Comparison of ENCODE assay signal across 24 cellular contexts in genomic region chr6:6564154-6564553, GRCh38. TPM values are rescaled to one million over a fixed set of nuclear protein-coding genes. Genes with fewer than 3 reads are reported as not detected.
DNase-seq lines count a peak whose midpoint lies in the region; ATAC-seq, FAIRE-seq and TF ChIP-seq lines count a peak whose summit lies in the region.
"Had no signal": no experiment of that assay in that cellular context is flagged by ENCODE, and none has a peak within 500 bp of the region (broad histone marks: within the 10 kb centered on the region; RNA-seq: fewer than 3 reads in every experiment).

No MANE protein-coding gene starts in this region.

- H3K36me3 ChIP-seq in GM12878 (ENCODE audit: control insufficient read depth in 2 of 2, insufficient read depth in 2 of 2, low read length in 1 of 2), result peaks cover 5 to 9% of the 10 kb centered on the region in 2 experiments
- H3K36me3 ChIP-seq: BLaER1 treated with 17β-estradiol and CSF1 and Interleukin-3, amounts not matched to agents 10 nM and 100 nM had no signal

- no peaks in the 10 kb centered on the region; the same call in 1 of the 2 replicates for H3K79me2 ChIP-seq in GM12878 (ENCODE audit: control insufficient read depth, insufficient read depth, low read length)

- peaks cover under 1% of the 10 kb centered on the region for H3K27me3 Mint-ChIP-seq in activated CD8-positive, alpha-beta memory T cell treated with anti-CD3 and anti-CD28 coated beads, Interleukin-2, amount 10 ng/mL, durations not matched to agents 7 days and 5 days
- H3K27me3 Mint-ChIP-seq: CD4-positive, alpha-beta T cell had no signal

- no peaks in the 10 kb centered on the region for H3K27me3 ChIP-seq in GM12878 (replicated peaks in 1 of 2; ENCODE audit: control insufficient read depth in 2 of 2, insufficient read depth in 2 of 2, low read length in 1 of 2)
- H3K27me3 ChIP-seq: BLaER1 treated with 17β-estradiol and CSF1 and Interleukin-3, amounts not matched to agents 10 nM and 100 nM had no signal

- no peaks in the 10 kb centered on the region for H4K20me1 ChIP-seq in GM12878 (ENCODE audit: control insufficient read depth, insufficient read depth)
- H4K20me1 ChIP-seq: BLaER1 treated with 17β-estradiol and CSF1 and Interleukin-3, amounts not matched to agents 10 nM and 100 nM had no signal

- FAIRE-seq in GM12878 (lab: Jason Lieb, UNC), result no peak
- FAIRE-seq: A549, D721Med had no signal

- H3K9me3 Mint-ChIP-seq in activated CD8-positive, alpha-beta memory T cell treated with anti-CD3 and anti-CD28 coated beads, Interleukin-2, amount 10 ng/mL, durations not matched to agents 7 days and 5 days (ENCODE audit: low read depth), result peaks cover 3% of the 10 kb centered on the region
- H3K9me3 Mint-ChIP-seq: CD4-positive, alpha-beta T cell had no signal

- no peak overlapping the region for H3K4me3 ChIP-seq in GM12878
- H3K4me3 ChIP-seq: A549; BLaER1 treated with 17β-estradiol and CSF1 and Interleukin-3, amounts not matched to agents 10 nM and 100 nM; GM23338 had no signal

- in situ Hi-C loops in GM12878 (cut with MboI), result no loop called here

- intact Hi-C loops in GM12878 (cut with micrococcal nuclease; ENCODE audit: unreplicated experiment), result no loop called here

- CTCF ChIA-PET in activated CD8-positive, alpha-beta memory T cell treated with anti-CD3 and anti-CD28 coated beads, Interleukin-2, amount 10 ng/mL, durations not matched to agents 7 days and 5 days (lab: Charles Lee), result no interaction called here
- CTCF ChIA-PET in GM12878 (lab: Yijun Ruan, JAX), result interaction anchor here (1.4 to 2.3 kb wide), 2 partner anchors 17 to 20 kb away, joined by 3 to 7 read pairs; no protein-coding TSS in a partner anchor

- peaks cover 3% of the 10 kb centered on the region; the same call in 1 of the 2 replicates for H3K4me1 ChIP-seq in GM12878 (ENCODE audit: control insufficient read depth, insufficient read depth, low read length)
- H3K4me1 ChIP-seq: A549 had no signal

- no peak overlapping the region for H3K4me3 Mint-ChIP-seq in activated CD8-positive, alpha-beta memory T cell treated with anti-CD3 and anti-CD28 coated beads, Interleukin-2, amount 10 ng/mL, durations not matched to agents 7 days and 5 days
- H3K4me3 Mint-ChIP-seq: CD4-positive, alpha-beta T cell; GM23338; H9 had no signal

- H3K4me2 ChIP-seq in GM12878 (ENCODE audit: control insufficient read depth, insufficient read depth), result no peak overlapping the region
- H3K4me2 ChIP-seq: A549; BLaER1 treated with 17β-estradiol and CSF1 and Interleukin-3, amounts not matched to agents 10 nM and 100 nM; GM23338 had no signal

- H3K9ac ChIP-seq in GM12878 (ENCODE audit: control insufficient read depth, insufficient read depth, low read length), result no peak overlapping the region
- H3K9ac ChIP-seq: BLaER1 treated with 17β-estradiol and CSF1 and Interleukin-3, amounts not matched to agents 10 nM and 100 nM had no signal

- H3K4me1 Mint-ChIP-seq in activated CD8-positive, alpha-beta memory T cell treated with anti-CD3 and anti-CD28 coated beads, Interleukin-2, amount 10 ng/mL, durations not matched to agents 7 days and 5 days, result peaks cover 31% of the 10 kb centered on the region
- H3K4me1 Mint-ChIP-seq: H9 had no signal

- BruUV-seq in GM12878 (replicated peaks; lab: Mats Ljungman, UMichigan), result no TSS peak

- POLR2A ChIA-PET in GM12878 (lab: Charles Lee), result no interaction called here

- RAD21 ChIA-PET in GM12878 (lab: Charles Lee; ENCODE audit: unreplicated experiment), result no interaction called here

- DNase-seq in activated CD8-positive, alpha-beta memory T cell treated with anti-CD3 and anti-CD28 coated beads, Interleukin-2, amount 10 ng/mL, durations not matched to agents 7 days and 5 days, result no peak
- DNase-seq in activated CD8-positive, alpha-beta memory T cell treated with anti-CD3 and anti-CD28 coated beads, Interleukin-2, amount 50 U/mL, for 4 hours, result no peak
- DNase-seq in stimulated activated CD4-positive, alpha-beta T cell treated with anti-CD3 and anti-CD28 coated beads, Interleukin-1b, Interleukin-23, amount 100 ng/mL, for 48 hours, result peak; percentile 33
- no peak for DNase-seq in stimulated activated CD4-positive, alpha-beta T cell treated with anti-CD3 and anti-CD28 coated beads, Interleukin-12 subunit alpha, Interleukin-12 subunit beta, amount 100 ng/mL, for 4 hours
- DNase-seq in GM12878 (ENCODE audit: low read depth, low spot score) (no peak), superior temporal gyrus (ENCODE audit: extremely low spot score) (no peak)
- no peak for DNase-seq in stimulated activated naive CD4-positive, alpha-beta T cell (lab: John Stamatoyannopoulos, UW)
- DNase-seq: AML-193; CD4-positive, alpha-beta T cell; H9; NCI-H1048; NCI-H1417; NCI-H1694 treated with DMSO at 0.1 percent for 48 hours; NCI-H2081; NCI-H2227 treated with DMSO at 0.1 percent for 48 hours; NCI-H526 treated with DMSO at 0.1 percent for 48 hours; Right ventricle myocardium superior; RPMI8226 had no signal

- H3K27ac ChIP-seq in GM12878 (ENCODE audit: control insufficient read depth, insufficient read depth), result no peak overlapping the region
- H3K27ac ChIP-seq: A549; BLaER1 treated with 17β-estradiol and CSF1 and Interleukin-3, amounts not matched to agents 10 nM and 100 nM had no signal

- 96% methylated on average over 5 of the region's 5 CpGs for WGBS in GM12878 (ENCODE audit: insufficient coverage, insufficient replicate concordance, low lambda C conversion rate, missing lambda C conversion rate)

- SMC1A ChIA-PET in GM12878 (lab: Charles Lee; ENCODE audit: uncharacterized antibody, unreplicated experiment), result interaction anchor here (1.1 kb wide), 1 partner anchor 22 kb away, joined by 3 read pairs; no protein-coding TSS in a partner anchor

- ATAC-seq in activated CD8-positive, alpha-beta memory T cell treated with anti-CD3 and anti-CD28 coated beads, Interleukin-2, amount 10 ng/mL, durations not matched to agents 7 days and 5 days, result no peak
- no peak for ATAC-seq in GM12878
- ATAC-seq: A549, GM23338 had no signal

- TF ChIP-seq EP300 in GM12878 (IDR thresholded peaks at IDR 0.05; ENCODE audit: borderline replicate concordance in 1 of 2, control insufficient read depth in 1 of 2, low read depth in 2 of 2, low read length in 2 of 2), result no peak

- H2AFZ ChIP-seq in GM12878 (ENCODE audit: control insufficient read depth, low read depth, low read length), result no peak overlapping the region; the same call in 1 of the 2 replicates
- H2AFZ ChIP-seq: GM23338 had no signal

- no peak for TF ChIP-seq POLR2A in GM12878 (IDR thresholded peaks at IDR 0.05; ENCODE audit: low read depth, low read length)

- peak overlapping the region; percentile 29 for H3K27ac Mint-ChIP-seq in activated CD8-positive, alpha-beta memory T cell treated with anti-CD3 and anti-CD28 coated beads, Interleukin-2, amount 10 ng/mL, durations not matched to agents 7 days and 5 days
- H3K27ac Mint-ChIP-seq: CD4-positive, alpha-beta T cell; GM23338; H9 had no signal

- H3K36me3 Mint-ChIP-seq in activated CD8-positive, alpha-beta memory T cell treated with anti-CD3 and anti-CD28 coated beads, Interleukin-2, amount 10 ng/mL, durations not matched to agents 7 days and 5 days, result peaks cover 21% of the 10 kb centered on the region

- TF ChIP-seq CTCF in GM12878 (IDR thresholded peaks at IDR 0.05 in 2 of 3, conservative IDR thresholded peaks at IDR 0.05 in 1 of 3; ENCODE audit: control insufficient read depth in 2 of 3, extremely low read depth in 1 of 3, insufficient read depth in 1 of 3, low read depth in 3 of 3, low read length in 3 of 3), result no peak

- peaks cover 3% of the 10 kb centered on the region for H3K9me3 ChIP-seq in GM12878 (replicated peaks; ENCODE audit: control insufficient read depth, insufficient read depth, low read length)
- H3K9me3 ChIP-seq: A549 had no signal

- no peak for TF ChIP-seq RAD21 in GM12878 (IDR thresholded peaks at IDR 0.05; ENCODE audit: insufficient read depth, low read depth, low read length)

TF ChIP-seq in GM12878, 131 proteins besides CTCF, POLR2A, EP300 and RAD21 (continues in another document):
- TF ChIP-seq RB1 (IDR thresholded peaks at IDR 0.05; ENCODE audit: borderline replicate concordance), result no peak
- TF ChIP-seq, protein P1, sequence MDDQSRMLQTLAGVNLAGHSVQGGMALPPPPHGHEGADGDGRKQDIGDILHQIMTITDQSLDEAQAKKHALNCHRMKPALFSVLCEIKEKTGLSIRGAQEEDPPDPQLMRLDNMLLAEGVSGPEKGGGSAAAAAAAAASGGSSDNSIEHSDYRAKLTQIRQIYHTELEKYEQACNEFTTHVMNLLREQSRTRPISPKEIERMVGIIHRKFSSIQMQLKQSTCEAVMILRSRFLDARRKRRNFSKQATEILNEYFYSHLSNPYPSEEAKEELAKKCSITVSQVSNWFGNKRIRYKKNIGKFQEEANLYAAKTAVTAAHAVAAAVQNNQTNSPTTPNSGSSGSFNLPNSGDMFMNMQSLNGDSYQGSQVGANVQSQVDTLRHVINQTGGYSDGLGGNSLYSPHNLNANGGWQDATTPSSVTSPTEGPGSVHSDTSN (IDR thresholded peaks at IDR 0.05; ENCODE audit: insufficient replicate concordance, low read depth, low read length), result no peak
- peak; percentile 32; the same call in 1 of the 2 replicates for TF ChIP-seq RUNX3 (IDR thresholded peaks at IDR 0.05; ENCODE audit: low read length)

RNA-seq across cellular contexts. Expression of gene LY86, which starts 24.4 kb away (rescaled TPM):
- total RNA-seq in activated CD8-positive, alpha-beta memory T cell treated with anti-CD3 and anti-CD28 coated beads, Interleukin-2, amount 10 ng/mL, durations not matched to agents 7 days and 5 days, result 1 to 10 TPM; 1.2 to 1.7 TPM
- total RNA-seq in GM12878 (2013; cell fraction: nucleolus; rRNA removed), result 79.0 and 83.4 TPM in 2 replicates
- total RNA-seq in GM12878 (2014; rRNA removed), result 103 and 132 TPM in 2 replicates
- total RNA-seq in GM12878 (2014; rRNA removed; fragmentation: Illumina TruSeq; extraction: Trizol), result 111 and 122 TPM in 2 replicates
- 68.2 and 77.3 TPM in 2 replicates for total RNA-seq in GM12878 (2021)
- 90.7 TPM for polyA plus RNA-seq in GM12878 (2011; ENCODE audit: low read depth)
- polyA plus RNA-seq in GM12878 (2011; rRNA removed), result 118 and 145 TPM in 2 replicates
- polyA plus RNA-seq in GM12878 (2011; cell fraction: cytosol; rRNA removed), result 92.0 and 93.2 TPM in 2 replicates
- 28.5 and 54.0 TPM in 2 replicates for polyA plus RNA-seq in GM12878 (2011; cell fraction: nucleus; rRNA removed)
- 80.3 and 84.9 TPM in 2 replicates for polyA plus RNA-seq in GM12878 (2012)
- polyA plus RNA-seq in GM12878 (2014; fragmentation: Illumina TruSeq; extraction: Trizol), result 136 and 138 TPM in 2 replicates
- 100 to 1,000 TPM; 306 to 457 TPM for polyA plus RNA-seq in GM12878 (2014; fragmentation: Nextera tagmentation; extraction: Ambion mirVana)
- 83.2 and 119 TPM in 2 replicates for polyA plus RNA-seq in GM12878 (2014; rRNA removed)
- 100 to 1,000 TPM; 180 to 186 TPM for polyA plus RNA-seq in GM12878 (2016; fragmentation: Nextera tagmentation; extraction: Ambion mirVana)
- polyA minus RNA-seq in GM12878 (2011; rRNA and poly(A)+ RNA removed), result 50.8 and 71.5 TPM in 2 replicates
- 31.0 and 32.2 TPM in 2 replicates for polyA minus RNA-seq in GM12878 (2011; cell fraction: cytosol; rRNA and poly(A)+ RNA removed)
- 14.5 and 15.8 TPM in 2 replicates for polyA minus RNA-seq in GM12878 (2011; cell fraction: nucleus; rRNA and poly(A)+ RNA removed)
- total RNA-seq: GM23338, H9, HT-29, NCI-H460 had no signal
- polyA plus RNA-seq: A549 had no signal

Comparison
In these comparisons a context has a peak if more than half of its experiments do, and no peak if none do; other contexts are left out.
1. RNA of gene LY86, which starts 24.4 kb away (total RNA-seq): 68.2 to 132 TPM in GM12878; 1.2 to 1.7 TPM in activated CD8-positive, alpha-beta memory T cell treated with anti-CD3 and anti-CD28 coated beads, Interleukin-2, amount 10 ng/mL, durations not matched to agents 7 days and 5 days; every median in the first group is over 10 times any median in the second.